Comparison of ENCODE assay signal across 22 cellular contexts in the genomic region with DNA sequence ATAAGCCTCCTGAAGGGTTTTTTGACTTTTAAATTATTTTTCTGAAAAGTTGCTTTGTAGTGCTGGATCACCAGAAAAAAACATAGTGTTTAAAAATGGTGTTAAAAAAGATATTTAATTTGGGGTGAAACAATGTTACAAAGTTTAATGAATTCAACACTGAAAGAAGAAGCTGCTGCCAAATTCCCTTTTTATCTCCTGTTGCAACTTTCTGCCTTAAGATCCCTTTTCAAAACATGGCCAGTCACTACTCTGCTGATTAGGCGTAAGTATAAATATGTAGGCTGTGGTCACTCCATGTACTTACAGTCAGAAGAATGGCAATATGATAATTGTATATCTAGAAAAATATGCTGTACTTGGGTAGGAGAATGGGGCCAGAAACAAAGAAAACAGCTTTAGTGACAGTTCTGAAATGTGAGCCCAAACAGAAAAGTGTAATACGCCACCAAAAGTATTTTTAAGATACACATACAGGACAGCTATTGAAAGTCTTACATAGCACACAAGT.
"Had no signal": no experiment of that assay in that cellular context is flagged by ENCODE, and none has a peak within 500 bp of the region (broad histone marks: within the 10 kb centered on the region; RNA-seq: fewer than 3 reads in every experiment).

No MANE protein-coding gene starts in this region.

- H3K4me3 Mint-ChIP-seq: activated naive CD4-positive, alpha-beta T cell treated with anti-CD3 and anti-CD28 coated beads, Interleukin-2, amount 10 ng/mL, durations not matched to agents 7 days and 5 days; activated T-cell treated with anti-CD3 and anti-CD28 coated beads, Interleukin-2, amount 50 U/mL, for 4 hours; endodermal cell; memory B cell; nephron; stimulated activated naive CD8-positive, alpha-beta T cell treated with anti-CD3 and anti-CD28 coated beads, Interleukin-15, amount 100 ng/mL, for 72 hours; T-cell; type B pancreatic cell; WTC11 had no signal

- H3K27ac Mint-ChIP-seq: activated naive CD4-positive, alpha-beta T cell treated with anti-CD3 and anti-CD28 coated beads, Interleukin-2, amount 10 ng/mL, durations not matched to agents 7 days and 5 days; endodermal cell; memory B cell; T-cell; type B pancreatic cell; WTC11 had no signal

- H3K36me3 Mint-ChIP-seq: activated naive CD4-positive, alpha-beta T cell treated with anti-CD3 and anti-CD28 coated beads, Interleukin-2, amount 10 ng/mL, durations not matched to agents 7 days and 5 days; memory B cell; T-cell; type B pancreatic cell; WTC11 had no signal

- H3K4me1 ChIP-seq: colonic mucosa, gastroesophageal sphincter, right lobe of liver, vagina had no signal

- H3K9me3 Mint-ChIP-seq: activated naive CD4-positive, alpha-beta T cell treated with anti-CD3 and anti-CD28 coated beads, Interleukin-2, amount 10 ng/mL, durations not matched to agents 7 days and 5 days; activated T-cell treated with anti-CD3 and anti-CD28 coated beads, Interleukin-2, amount 50 U/mL, for 4 hours; endodermal cell; memory B cell; nephron; stimulated activated naive CD8-positive, alpha-beta T cell treated with anti-CD3 and anti-CD28 coated beads, Interleukin-15, amount 100 ng/mL, for 72 hours; T-cell; type B pancreatic cell; WTC11 had no signal

- H3K27ac ChIP-seq: body of pancreas, colonic mucosa, epithelial cell of prostate, gastroesophageal sphincter, right lobe of liver, skin epidermis, thoracic aorta, vagina had no signal

- H3K27me3 ChIP-seq: body of pancreas, colonic mucosa, gastroesophageal sphincter, heart left ventricle, right lobe of liver, vagina had no signal

- H3K9me3 ChIP-seq: body of pancreas, colonic mucosa, gastroesophageal sphincter, heart left ventricle, right lobe of liver, thoracic aorta, vagina had no signal

- H3K36me3 ChIP-seq: colonic mucosa, right lobe of liver, thoracic aorta, vagina had no signal

- H3K4me3 ChIP-seq: body of pancreas, colonic mucosa, gastroesophageal sphincter, heart left ventricle, right lobe of liver, skin epidermis, thoracic aorta, vagina had no signal

- DNase-seq: activated CD4-positive, alpha-beta T cell treated with anti-CD3 and anti-CD28 coated beads, Interleukin-2, amount 50 U/mL, for 48 hours; activated CD8-positive, alpha-beta memory T cell treated with anti-CD3 and anti-CD28 coated beads, Interleukin-2, amount 50 U/mL, for 48 hours; activated naive CD4-positive, alpha-beta T cell treated with anti-CD3 and anti-CD28 coated beads, Interleukin-2, amount 10 ng/mL, durations not matched to agents 7 days and 5 days; activated T-cell treated with anti-CD3 and anti-CD28 coated beads, Interleukin-2, amount 50 U/mL, for 4 hours; body of pancreas; colonic mucosa; endodermal cell; heart left ventricle; left cardiac atrium; right lobe of liver; stimulated activated CD4-positive, alpha-beta T cell treated with anti-CD3 and anti-CD28 coated beads, Interleukin-1b, Interleukin-23, amount 100 ng/mL, for 48 hours; stimulated activated naive CD8-positive, alpha-beta T cell treated with anti-CD3 and anti-CD28 coated beads, Interleukin-15, amount 100 ng/mL, for 72 hours; T-cell had no signal

- H3K4me1 Mint-ChIP-seq: activated naive CD4-positive, alpha-beta T cell treated with anti-CD3 and anti-CD28 coated beads, Interleukin-2, amount 10 ng/mL, durations not matched to agents 7 days and 5 days; memory B cell; nephron; stimulated activated naive CD8-positive, alpha-beta T cell treated with anti-CD3 and anti-CD28 coated beads, Interleukin-15, amount 100 ng/mL, for 72 hours; T-cell had no signal

- H3K27me3 Mint-ChIP-seq: type B pancreatic cell had no signal
